In genomic region chrX:69268637-69269036, GRCh38 we compare ENCODE assay signal across 15 cellular contexts.
DNase-seq lines count a peak whose midpoint lies in the region; ATAC-seq, FAIRE-seq and TF ChIP-seq lines count a peak whose summit lies in the region.
"Had no signal": no experiment of that assay in that cellular context is flagged by ENCODE, and none has a peak within 500 bp of the region (broad histone marks: within the 10 kb centered on the region; RNA-seq: fewer than 3 reads in every experiment).

No MANE protein-coding gene starts in this region.

- no peaks in the 10 kb centered on the region for H3K9me3 Mint-ChIP-seq in stimulated activated effector memory CD8-positive, alpha-beta T cell treated with anti-CD3 and anti-CD28 coated beads, Interleukin-12 subunit alpha, Interleukin-12 subunit beta, amount 100 ng/mL, for 72 hours

- intact Hi-C loops in PC-3 (cut with micrococcal nuclease) = no loop called here

- H3K27ac Mint-ChIP-seq in stimulated activated effector memory CD8-positive, alpha-beta T cell treated with anti-CD3 and anti-CD28 coated beads, Interleukin-12 subunit alpha, Interleukin-12 subunit beta, amount 100 ng/mL, for 72 hours = no peak overlapping the region

- TF ChIP-seq CTCF in A549 (IDR thresholded peaks at IDR 0.05) (no peak), PC-3 (conservative IDR thresholded peaks at IDR 0.05; ENCODE audit: low read depth, low read length) (no peak), coronary artery (IDR thresholded peaks at IDR 0.05) (no peak)

- DNase-seq in A549 (ENCODE audit: low read depth in 1 of 2, low spot score in 1 of 2) (peak in 1 of 2 experiments; percentile 10), GM18507 (ENCODE audit: extremely low spot score, insufficient read length, low read depth) (no peak), PC-3 (peak; percentile 35), mesenteric fat pad (ENCODE audit: low spot score) (peak; percentile 14), NCI-H2081 (lab: John Stamatoyannopoulos, UW) (no peak), coronary artery (ENCODE audit: low spot score) (no peak)
- no peak for DNase-seq in stimulated activated effector memory CD8-positive, alpha-beta T cell treated with anti-CD3 and anti-CD28 coated beads, Interleukin-12 subunit alpha, Interleukin-12 subunit beta, amount 100 ng/mL, for 72 hours (ENCODE audit: low spot score in 2 of 2)
- DNase-seq in stimulated activated naive CD4-positive, alpha-beta T cell treated with Interleukin-2 at 50 U/mL for 16 hours (lab: John Stamatoyannopoulos, UW) = no peak
- DNase-seq: Caco-2, DMS153, GM23248, NCI-H1092, NCI-H524, SJCRH30 had no signal

- CTCF ChIA-PET in A549 (lab: Yijun Ruan, JAX) (interaction anchor here (1.6 kb wide), 1 partner anchor 47 kb away, joined by 4 read pairs; no protein-coding TSS in a partner anchor), PC-3 (lab: Charles Lee) (no interaction called here)

- no peaks in the 10 kb centered on the region for H4K20me1 ChIP-seq in PC-3 (ENCODE audit: low read length)

- H3K36me3 Mint-ChIP-seq in stimulated activated effector memory CD8-positive, alpha-beta T cell treated with anti-CD3 and anti-CD28 coated beads, Interleukin-12 subunit alpha, Interleukin-12 subunit beta, amount 100 ng/mL, for 72 hours = no peaks in the 10 kb centered on the region

- FAIRE-seq in A549 (lab: Jason Lieb, UNC) = peak; percentile 90
- peak; percentile 21 for FAIRE-seq in GM18507 (lab: Jason Lieb, UNC)

- H3K9me2 ChIP-seq in PC-3 (replicated peaks; ENCODE audit: low read length) = no peaks in the 10 kb centered on the region

- H3K4me1 ChIP-seq in A549 (peaks cover 6% of the 10 kb centered on the region; the same call in 2 of the 3 replicates), PC-3 (ENCODE audit: insufficient read depth, low read length) (peaks cover 5% of the 10 kb centered on the region; the same call in 1 of the 2 replicates)
- H3K4me1 ChIP-seq: Caco-2, SJCRH30 had no signal

- POLR2A ChIA-PET in A549 (lab: Yijun Ruan, JAX) (no interaction called here), PC-3 (lab: Charles Lee; ENCODE audit: unreplicated experiment) (no interaction called here)

- no TSS peak for BruUV-seq in PC-3 (replicated peaks; lab: Mats Ljungman, UMichigan)

- H3K9ac ChIP-seq in PC-3 (ENCODE audit: low read length) = no peak overlapping the region
- H3K9ac ChIP-seq: GM23248 had no signal

- no peaks in the 10 kb centered on the region for H3K79me2 ChIP-seq in PC-3 (ENCODE audit: low read length)

- H3K27ac ChIP-seq in A549 (no peak overlapping the region), PC-3 (ENCODE audit: low read length) (no peak overlapping the region), coronary artery (no peak overlapping the region)
- H3K27ac ChIP-seq: GM23248, HL-60, SJCRH30 had no signal

- H3K9me3 ChIP-seq in A549 (no peaks in the 10 kb centered on the region), PC-3 (ENCODE audit: low read length) (no peaks in the 10 kb centered on the region)
- H3K9me3 ChIP-seq: Caco-2, SJCRH30 had no signal

- H3K4me3 ChIP-seq in A549 (no peak overlapping the region), PC-3 (ENCODE audit: low read length) (no peak overlapping the region), coronary artery (no peak overlapping the region)
- H3K4me3 ChIP-seq: GM23248, SJCRH30 had no signal

- no peak for TF ChIP-seq EP300 in A549 (IDR thresholded peaks at IDR 0.05)

- ATAC-seq in A549 (peak in 1 of 2 experiments; percentile 34; a peak in 1 of 6 replicates), PC-3 (no peak)
- ATAC-seq in stimulated activated effector memory CD8-positive, alpha-beta T cell treated with anti-CD3 and anti-CD28 coated beads, Interleukin-12 subunit alpha, Interleukin-12 subunit beta, amount 100 ng/mL, for 72 hours = no peak

- no peaks in the 10 kb centered on the region for H3K36me3 ChIP-seq in PC-3 (ENCODE audit: low read depth, low read length)
- H3K36me3 ChIP-seq: SJCRH30 had no signal

- peaks cover 11% of the 10 kb centered on the region for H3K27me3 ChIP-seq in PC-3 (ENCODE audit: low read length)
- H3K27me3 ChIP-seq: SJCRH30 had no signal

- H3F3A ChIP-seq in PC-3 (ENCODE audit: low read length, unreplicated experiment) = no peaks in the 10 kb centered on the region

- no peak overlapping the region for H3K4me3 Mint-ChIP-seq in stimulated activated effector memory CD8-positive, alpha-beta T cell treated with anti-CD3 and anti-CD28 coated beads, Interleukin-12 subunit alpha, Interleukin-12 subunit beta, amount 100 ng/mL, for 72 hours

- H3K4me1 Mint-ChIP-seq in stimulated activated effector memory CD8-positive, alpha-beta T cell treated with anti-CD3 and anti-CD28 coated beads, Interleukin-12 subunit alpha, Interleukin-12 subunit beta, amount 100 ng/mL, for 72 hours = no peaks in the 10 kb centered on the region

- TF ChIP-seq POLR2A in A549 (IDR thresholded peaks at IDR 0.05; ENCODE audit: low read length) = no peak

- WGBS in A549 (ENCODE audit: missing lambda C conversion rate) = 0% methylated on average over 1 of the region's 1 CpG

- no peak for TF ChIP-seq RAD21 in A549 (conservative IDR thresholded peaks at IDR 0.05 in 1 of 2, IDR thresholded peaks at IDR 0.05 in 1 of 2)

- no peak overlapping the region for H2AFZ ChIP-seq in PC-3 (ENCODE audit: low read length)
- H2AFZ ChIP-seq: GM23248 had no signal

- H3K4me2 ChIP-seq in A549 (no peak overlapping the region), PC-3 (ENCODE audit: low read length) (no peak overlapping the region)

TF ChIP-seq in A549, 52 proteins besides CTCF, POLR2A, EP300 and RAD21:
- TF ChIP-seq RCOR1 (IDR thresholded peaks at IDR 0.05; ENCODE audit: low read depth, low read length) (no peak), ZFP36 (IDR thresholded peaks at IDR 0.05; ENCODE audit: borderline replicate concordance, partially characterized antibody) (peak; percentile 20)

Comparison
In these comparisons a context has a peak if more than half of its experiments do, and no peak if none do; other contexts are left out.
1. DNase-seq: peak in PC-3 (single experiment) and mesenteric fat pad (single experiment); none in GM18507 (single experiment), stimulated activated effector memory CD8-positive, alpha-beta T cell treated with anti-CD3 and anti-CD28 coated beads, Interleukin-12 subunit alpha, Interleukin-12 subunit beta, amount 100 ng/mL, for 72 hours (0 of 2), stimulated activated naive CD4-positive, alpha-beta T cell treated with Interleukin-2 at 50 U/mL for 16 hours (single experiment), NCI-H2081 (0 of 2) and coronary artery (single experiment).